Comparison of ENCODE assay signal across 1 cellular context in the genomic region with DNA sequence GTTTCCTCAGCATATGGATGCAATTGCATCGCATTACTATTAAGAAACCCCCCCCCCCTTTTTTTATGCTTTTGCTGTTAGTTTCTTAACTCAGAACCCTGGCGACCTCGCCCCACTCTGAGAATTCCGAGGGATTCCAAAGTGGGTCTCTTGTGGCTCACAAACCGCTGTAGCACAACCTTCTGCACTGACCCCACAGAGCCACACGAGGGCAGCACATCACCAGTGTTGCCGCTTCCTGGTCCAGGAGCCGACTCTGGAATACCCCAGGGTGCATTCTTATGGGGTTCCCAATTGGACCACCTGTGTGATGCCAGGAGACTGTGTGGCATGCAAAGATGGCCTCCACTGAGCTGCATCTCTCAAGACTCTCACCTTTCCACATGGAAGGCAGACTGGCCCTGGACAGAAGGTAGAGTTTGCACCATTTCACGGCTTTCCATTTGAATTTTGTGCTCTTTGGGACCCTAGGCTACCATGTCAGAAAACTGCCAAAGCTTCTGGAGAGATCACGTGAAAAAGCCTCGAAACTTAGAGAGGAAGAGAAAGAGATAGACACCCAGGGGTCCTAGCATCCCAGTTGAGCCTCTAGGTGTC.
TF ChIP-seq lines count a peak whose summit lies in the region.

No MANE protein-coding gene starts in this region.

TF ChIP-seq in K562, 482 proteins besides CTCF, POLR2A, EP300 and RAD21 (continued from another document):
- no peak for TF ChIP-seq ZNF146 (CRISPR knock-in tag; IDR thresholded peaks at IDR 0.05; ENCODE audit: unreplicated experiment)
- no peak for TF ChIP-seq KLF16 (IDR thresholded peaks at IDR 0.05)
- no peak for TF ChIP-seq KAT7 (CRISPR knock-in tag; IDR thresholded peaks at IDR 0.05; ENCODE audit: borderline replicate concordance)
- TF ChIP-seq KDM5B (IDR thresholded peaks at IDR 0.05; ENCODE audit: insufficient replicate concordance, low read depth, low read length): no peak
- TF ChIP-seq PPARD (CRISPR knock-in tag; IDR thresholded peaks at IDR 0.05): no peak
